In the genomic region with DNA sequence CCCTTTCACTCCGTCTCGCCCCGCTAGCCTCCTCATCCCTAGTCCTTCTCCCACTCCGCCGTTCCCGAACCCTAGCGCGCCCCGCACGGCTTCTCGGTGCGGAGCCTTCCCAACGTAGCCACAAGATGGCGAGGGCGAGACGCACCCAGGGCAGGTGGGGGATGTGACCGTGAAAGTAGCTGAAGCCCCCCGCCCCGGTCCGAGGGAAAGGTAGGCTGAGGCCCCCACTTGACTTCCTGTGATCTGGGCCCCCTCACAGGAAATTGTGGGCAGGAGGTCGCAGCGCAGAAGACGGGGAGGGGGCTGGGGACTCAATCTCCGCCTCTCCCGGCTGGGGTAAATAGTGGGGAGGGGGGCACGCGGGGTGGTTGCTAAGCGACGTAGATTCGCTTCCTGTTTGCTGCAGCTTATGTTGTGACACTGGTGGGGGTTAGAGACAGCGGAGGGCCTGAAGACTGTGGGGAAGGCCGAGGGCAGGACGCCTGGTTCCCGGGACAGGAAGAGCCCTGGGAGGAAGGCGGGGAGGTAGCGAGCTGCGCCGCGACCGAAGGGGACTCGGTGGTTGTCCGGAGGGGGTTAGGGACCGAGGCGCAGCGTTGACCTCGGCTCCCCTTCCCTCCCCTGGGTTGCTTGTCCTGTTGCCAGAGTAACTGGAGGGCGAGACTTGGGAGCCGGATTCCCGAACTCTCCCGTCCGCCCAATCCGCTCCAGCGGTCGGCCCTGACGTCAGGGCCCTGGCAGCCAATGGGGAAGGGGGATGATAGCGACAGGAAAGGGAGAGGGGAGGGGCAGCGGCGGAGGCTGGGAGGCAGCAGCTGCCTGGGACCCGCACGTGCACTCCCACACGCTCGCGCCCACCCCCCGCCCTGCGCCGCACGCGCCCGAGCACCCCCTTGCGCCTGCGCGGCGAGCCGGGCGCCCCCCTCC, we compare ENCODE assay signal across 8 cellular contexts. TPM values are rescaled to one million over a fixed set of nuclear protein-coding genes. Genes with fewer than 3 reads are reported as not detected.
DNase-seq lines count a peak whose midpoint lies in the region; ATAC-seq, FAIRE-seq and TF ChIP-seq lines count a peak whose summit lies in the region.

No MANE protein-coding gene starts in this region.

- TF ChIP-seq POLR2A in H1 (IDR thresholded peaks at IDR 0.05; ENCODE audit: control extremely low read depth in 1 of 2, low read depth in 2 of 2, low read length in 2 of 2): peak in 1 of 2 experiments; percentile 66; a peak in 2 of 3 replicates

- H2AK5ac ChIP-seq in H1 (ENCODE audit: low read depth, low read length): no peak overlapping the region
- no peak overlapping the region for H2AK5ac ChIP-seq in mesenchymal stem cell (ENCODE audit: low read length, severe bottlenecking)

- WGBS in HUES64: under 1% methylated on average over 75 of the region's 75 CpGs
- WGBS in H1 (ENCODE audit: extremely low coverage in 1 of 2, insufficient coverage in 1 of 2, insufficient read length in 1 of 2, insufficient replicate concordance in 2 of 2, low coverage in 1 of 2, low lambda C conversion rate in 2 of 2, missing lambda C conversion rate in 1 of 2), 2 experiments: 1% methylated on average over 41 of the region's 75 CpGs; no CpG with 5 or more reads in 1 of the 2 experiments
- WGBS in mesenchymal stem cell: under 1% methylated on average over 57 of the region's 75 CpGs

- H2BK12ac ChIP-seq in H1 (ENCODE audit: low read depth, low read length) (0 out of 2 replicates have a peak overlapping the region, but pooled peaks have one; percentile 60), mesenchymal stem cell (ENCODE audit: low read length in 2 of 2) (peak overlapping the region; percentile 34 to 93)

- H3K4me1 Mint-ChIP-seq in CD8-positive, alpha-beta memory T cell: peaks cover 46 to 53% (median 48%) of the 10 kb centered on the region in 3 donors

- peak overlapping the region; percentile 81 for H3K9ac ChIP-seq in HUES64 (ENCODE audit: low read depth, low read length)
- peak overlapping the region; percentile 79 for H3K9ac ChIP-seq in NT2/D1 (ENCODE audit: insufficient read length, low read depth)
- H3K9ac ChIP-seq in H1 (replicated peaks in 1 of 4; ENCODE audit: extremely low read depth in 1 of 4, low read depth in 3 of 4, low read length in 3 of 4): peak overlapping the region in 3 of 4 experiments; percentile 63 to 75 (median 66); a peak in 4 of 7 replicates
- peak overlapping the region; percentile 98 for H3K9ac ChIP-seq in mesenchymal stem cell (ENCODE audit: low read length)

- H3K27ac Mint-ChIP-seq in CD8-positive, alpha-beta memory T cell: peak overlapping the region; percentile 99 to 100 (median 99)

- H2BK5ac ChIP-seq in H1 (ENCODE audit: low read depth, low read length): peak overlapping the region; percentile 84; the same call in 1 of the 2 replicates
- peak overlapping the region; percentile 19 for H2BK5ac ChIP-seq in mesenchymal stem cell (ENCODE audit: low read depth, low read length, poor library complexity, severe bottlenecking)

- H3K9me3 Mint-ChIP-seq in CD8-positive, alpha-beta memory T cell: peaks cover 0 to 5% (median 0%) of the 10 kb centered on the region in 5 donors

- no peak overlapping the region for H4K91ac ChIP-seq in H1 (replicated peaks; ENCODE audit: insufficient read length, low read length)
- H4K91ac ChIP-seq in mesenchymal stem cell (ENCODE audit: low read length): peak overlapping the region; percentile 70

- no peak overlapping the region for H4K8ac ChIP-seq in H1 (ENCODE audit: extremely low read depth, insufficient read depth, low read length)
- peak overlapping the region; percentile 27 for H4K8ac ChIP-seq in mesenchymal stem cell (ENCODE audit: low read length)

- H3K4me2 ChIP-seq in H1 (ENCODE audit: insufficient read depth in 1 of 2, low read depth in 2 of 2, low read length in 2 of 2) (peak overlapping the region; percentile 84 to 93), mesenchymal stem cell (ENCODE audit: low read length, poor library complexity, severe bottlenecking) (peak overlapping the region; percentile 99)

- H2BK15ac ChIP-seq in H1 (ENCODE audit: low read length) (no peak overlapping the region), mesenchymal stem cell (ENCODE audit: low read depth, poor library complexity, severe bottlenecking) (peak overlapping the region; percentile 91)

- DNase-seq in CD8-positive, alpha-beta memory T cell: peak; percentile 88 to 96 (median 90)
- DNase-seq in NT2/D1 (ENCODE audit: low read depth, low spot score): peak; percentile 92
- peak; percentile 83 for DNase-seq in activated CD8-positive, alpha-beta memory T cell treated with anti-CD3 and anti-CD28 coated beads, Interleukin-2, amount 50 U/mL, for 1 hour (ENCODE audit: extremely low read depth)
- DNase-seq in H1 (ENCODE audit: low read depth in 1 of 2, low spot score in 2 of 2): peak; percentile 89 to 97
- peak; percentile 99 for DNase-seq in mesenchymal stem cell
- DNase-seq in stimulated activated CD8-positive, alpha-beta memory T cell treated with anti-CD3 and anti-CD28 coated beads, Interleukin-12 subunit alpha, Interleukin-12 subunit beta, amount 100 ng/mL, for 1 hour (ENCODE audit: low read depth): peak; percentile 73

- no peak overlapping the region for H3K4ac ChIP-seq in H1 (replicated peaks; ENCODE audit: insufficient read length, low read depth, low read length)
- H3K4ac ChIP-seq in mesenchymal stem cell (ENCODE audit: low read depth in 1 of 2, low read length in 2 of 2): peak overlapping the region in 1 of 2 experiments; percentile 91

- H2BK120ac ChIP-seq in H1 (replicated peaks; ENCODE audit: low read depth, low read length): no peak overlapping the region
- H2BK120ac ChIP-seq in mesenchymal stem cell (ENCODE audit: low read depth, low read length): no peak overlapping the region

- peak; percentile 70 for FAIRE-seq in H1 (lab: Jason Lieb, UNC)

- peak overlapping the region; percentile 98 for H3K27ac ChIP-seq in CD8-positive, alpha-beta memory T cell (ENCODE audit: low read depth, low read length)
- H3K27ac ChIP-seq in HUES64 (ENCODE audit: low read depth, low read length): peak overlapping the region; percentile 87
- H3K27ac ChIP-seq in H1 (ENCODE audit: low read depth, low read length): peak overlapping the region; percentile 85
- peak overlapping the region; percentile 90 for H3K27ac ChIP-seq in mesenchymal stem cell (ENCODE audit: low read length, poor library complexity, severe bottlenecking)

- H3K23ac ChIP-seq in H1 (ENCODE audit: insufficient read length) (no peak overlapping the region), mesenchymal stem cell (ENCODE audit: low read length in 2 of 2) (peak overlapping the region in 1 of 2 experiments; percentile 86)

- H3K9me3 ChIP-seq in CD8-positive, alpha-beta memory T cell (ENCODE audit: low read length): no peaks in the 10 kb centered on the region
- H3K9me3 ChIP-seq in HUES64 (ENCODE audit: insufficient read depth, low read depth, low read length) (no peaks in the 10 kb centered on the region), NT2/D1 (ENCODE audit: insufficient read depth, low read length) (no peaks in the 10 kb centered on the region), H1 (ENCODE audit: insufficient read depth in 2 of 2, low read depth in 1 of 2, low read length in 1 of 2) (no peaks in the 10 kb centered on the region), mesenchymal stem cell (ENCODE audit: control insufficient read depth, low read length) (no peaks in the 10 kb centered on the region)

- peaks cover 25% of the 10 kb centered on the region for H3K23me2 ChIP-seq in H1 (ENCODE audit: low read depth, low read length)

- peaks cover 9 to 10% of the 10 kb centered on the region in 2 donors for H3K27me3 Mint-ChIP-seq in CD8-positive, alpha-beta memory T cell

- TF ChIP-seq CTCF in H1 (IDR thresholded peaks at IDR 0.05; ENCODE audit: control extremely low read depth in 1 of 3, insufficient read depth in 1 of 3, low read depth in 1 of 3, low read length in 3 of 3): peak; percentile 69 to 88 (median 73)

- ATAC-seq in GM21381 (IDR thresholded peaks at IDR 0.05; ENCODE audit: unreplicated experiment): peak; percentile 48

- no peaks in the 10 kb centered on the region for H3K79me2 ChIP-seq in H1 (ENCODE audit: control insufficient read depth in 1 of 2, insufficient read depth in 2 of 2, low read length in 2 of 2)

- H3K56ac ChIP-seq in H1 (replicated peaks; ENCODE audit: insufficient read length, low read depth, low read length): no peak overlapping the region

- H4K5ac ChIP-seq in H1 (ENCODE audit: insufficient read length, low read depth, low read length): peak overlapping the region; percentile 77

- no peak overlapping the region for H3K14ac ChIP-seq in H1 (ENCODE audit: insufficient read length)
- peak overlapping the region in 1 of 2 experiments; percentile 91 for H3K14ac ChIP-seq in mesenchymal stem cell (ENCODE audit: low read length in 2 of 2)

- H3K79me1 ChIP-seq in H1 (ENCODE audit: low read depth, low read length): no peaks in the 10 kb centered on the region
- H3K79me1 ChIP-seq in mesenchymal stem cell (replicated peaks; ENCODE audit: low read length, poor library complexity, severe bottlenecking): peaks cover 9% of the 10 kb centered on the region

- TF ChIP-seq RAD21 in H1 (IDR thresholded peaks at IDR 0.05 in 1 of 2, conservative IDR thresholded peaks at IDR 0.05 in 1 of 2; ENCODE audit: low read depth in 2 of 2, low read length in 2 of 2): peak; percentile 49 to 62; a peak in 3 of 4 replicates

- CTCF ChIA-PET in CD8-positive, alpha-beta memory T cell (lab: Charles Lee): interaction anchor here (0.6 to 7.1 kb wide), 22 partner anchors 8 to 239 kb away, joined by 3 to 69 read pairs (median 4); a partner anchor contains a TSS
- CTCF ChIA-PET in H1 (lab: Charles Lee; ENCODE audit: partially characterized antibody): interaction anchor here (0.7 to 5.9 kb wide), 17 partner anchors 8 to 179 kb away, joined by 3 to 44 read pairs (median 4); a partner anchor contains a TSS

- peaks cover 0 to 23% (median 0%) of the 10 kb centered on the region in 3 donors for H3K36me3 Mint-ChIP-seq in CD8-positive, alpha-beta memory T cell

- H2BK20ac ChIP-seq in H1 (ENCODE audit: low read length): no peak overlapping the region

- peaks cover 0 to 14% of the 10 kb centered on the region in 2 experiments for H4K20me1 ChIP-seq in H1 (replicated peaks in 1 of 2; ENCODE audit: control insufficient read depth in 1 of 2, insufficient read depth in 2 of 2, low read length in 2 of 2)

- no peak overlapping the region for H2AFZ ChIP-seq in H1 (ENCODE audit: low read length)
- H2AFZ ChIP-seq in mesenchymal stem cell (ENCODE audit: low read depth, low read length): no peak overlapping the region

- peak overlapping the region; percentile 60; the same call in 1 of the 2 replicates for H3K18ac ChIP-seq in H1 (ENCODE audit: extremely low read depth, low read length)
- H3K18ac ChIP-seq in mesenchymal stem cell (ENCODE audit: low read depth in 1 of 2, low read length in 2 of 2): peak overlapping the region; percentile 96 to 99

- H3K36me3 ChIP-seq in CD8-positive, alpha-beta memory T cell (ENCODE audit: insufficient read depth, low read length): no peaks in the 10 kb centered on the region
- H3K36me3 ChIP-seq in HUES64 (ENCODE audit: insufficient read depth, low read length) (no peaks in the 10 kb centered on the region), NT2/D1 (ENCODE audit: insufficient read depth, insufficient read length, low read length) (no peaks in the 10 kb centered on the region), H1 (ENCODE audit: control insufficient read depth in 2 of 4, insufficient read depth in 4 of 4, low read length in 3 of 4) (no peaks in the 10 kb centered on the region), mesenchymal stem cell (ENCODE audit: control insufficient read depth in 1 of 2, insufficient read depth in 2 of 2, low read depth in 1 of 2, low read length in 2 of 2) (peaks cover under 1 to 3% of the 10 kb centered on the region in 2 experiments)

- peak overlapping the region; percentile 86 for H3K4me3 ChIP-seq in CD8-positive, alpha-beta memory T cell (ENCODE audit: low read length)
- H3K4me3 ChIP-seq in HUES64 (ENCODE audit: low read length) (peak overlapping the region; percentile 92), NT2/D1 (ENCODE audit: insufficient read length, low read depth) (peak overlapping the region; percentile 75), H1 (ENCODE audit: extremely low read depth in 1 of 4, insufficient read depth in 2 of 4, low read depth in 3 of 4, low read length in 4 of 4) (peak overlapping the region; percentile 70 to 77 (median 74)), mesenchymal stem cell (ENCODE audit: insufficient read depth in 1 of 2, low read depth in 1 of 2, low read length in 2 of 2) (peak overlapping the region; percentile 75 to 97)

- H3K27me3 ChIP-seq in CD8-positive, alpha-beta memory T cell (ENCODE audit: insufficient read depth, low read length, poor library complexity, severe bottlenecking): peaks cover 5% of the 10 kb centered on the region
- peaks cover 49% of the 10 kb centered on the region for H3K27me3 ChIP-seq in HUES64 (ENCODE audit: insufficient read depth, low read length)
- H3K27me3 ChIP-seq in NT2/D1 (ENCODE audit: insufficient read depth, insufficient read length): peaks cover 15% of the 10 kb centered on the region
- peaks cover 11 to 56% (median 47%) of the 10 kb centered on the region in 4 experiments for H3K27me3 ChIP-seq in H1 (replicated peaks in 1 of 4; ENCODE audit: control insufficient read depth in 3 of 4, extremely low read depth in 1 of 4, insufficient read depth in 3 of 4, low read length in 3 of 4)
- H3K27me3 ChIP-seq in mesenchymal stem cell (ENCODE audit: control insufficient read depth in 1 of 2, insufficient read depth in 1 of 2, low read length in 2 of 2): peaks cover 19 to 26% of the 10 kb centered on the region in 2 experiments

- H3K4me3 Mint-ChIP-seq in CD8-positive, alpha-beta memory T cell: peak overlapping the region; percentile 90 to 100 (median 95)

- peaks cover 43% of the 10 kb centered on the region for H3K4me1 ChIP-seq in CD8-positive, alpha-beta memory T cell (ENCODE audit: insufficient read depth, low read length)
- H3K4me1 ChIP-seq in HUES64 (ENCODE audit: insufficient read depth, low read length): peaks cover 20% of the 10 kb centered on the region
- H3K4me1 ChIP-seq in NT2/D1 (ENCODE audit: insufficient read depth, insufficient read length): peaks cover 19% of the 10 kb centered on the region
- H3K4me1 ChIP-seq in H1 (replicated peaks in 1 of 4; ENCODE audit: control insufficient read depth in 3 of 4, insufficient read depth in 4 of 4, low read length in 3 of 4): peaks cover 5 to 24% (median 14%) of the 10 kb centered on the region in 4 experiments
- H3K4me1 ChIP-seq in mesenchymal stem cell (ENCODE audit: control insufficient read depth, insufficient read depth, low read depth, low read length): peaks cover 31% of the 10 kb centered on the region

- no peak for TF ChIP-seq EP300 in H1 (IDR thresholded peaks at IDR 0.05; ENCODE audit: borderline replicate concordance in 1 of 2, low read depth in 2 of 2, low read length in 2 of 2)

- POLR2A ChIA-PET in CD8-positive, alpha-beta memory T cell (lab: Charles Lee): interaction anchor here (0.7 to 5.2 kb wide), 13 partner anchors 9 to 459 kb away, joined by 3 to 46 read pairs (median 3); a partner anchor contains a TSS
- POLR2A ChIA-PET in H1 (lab: Charles Lee; ENCODE audit: partially characterized antibody): interaction anchor here (0.8 to 4.6 kb wide), 12 partner anchors 8 to 227 kb away, joined by 3 to 33 read pairs (median 4); a partner anchor contains a TSS

RNA-seq across cellular contexts. Expression of a gene that starts 1.1 kb away (rescaled TPM):
- total RNA-seq in CD8-positive, alpha-beta memory T cell: 10 to 100 TPM; 84.2 to 89.7 TPM
- 1.2 TPM for polyA plus RNA-seq in CD8-positive, alpha-beta memory T cell
- 9.3 TPM for polyA plus RNA-seq in HUES64 (2013, experiment 1 of 2)
- polyA plus RNA-seq in HUES64 (2013, experiment 2 of 2): 10.8 TPM
- 3.4 and 3.7 TPM in 2 replicates for total RNA-seq in H1 (2021; fragmentation: NEBNext Ultra II Directional; extraction: Animal tissue kit (Norgen Biotek cat#: 25700))
- polyA plus RNA-seq in H1 (2011; rRNA removed): 0.48 and 0.80 TPM in 2 replicates
- 0.39 TPM for polyA plus RNA-seq in H1 (2011; cell fraction: cytosol; rRNA removed)
- 2.0 TPM for polyA plus RNA-seq in H1 (2011; cell fraction: nucleus; rRNA removed)
- 3.7 to 5.8 TPM (median 5.1 TPM) in 4 replicates for polyA plus RNA-seq in H1 (2012, experiment 1 of 2)
- 3.0 TPM for polyA plus RNA-seq in H1 (2012, experiment 2 of 2)
- 1.2 TPM for polyA plus RNA-seq in H1 (2013, experiment 1 of 2)
- 1.2 TPM for polyA plus RNA-seq in H1 (2013, experiment 2 of 2)
- polyA minus RNA-seq in H1 (2011; rRNA and poly(A)+ RNA removed): 1.8 and 2.0 TPM in 2 replicates
- polyA minus RNA-seq in H1 (2011; cell fraction: cytosol; rRNA and poly(A)+ RNA removed): 2.1 TPM
- 8.7 TPM for polyA minus RNA-seq in H1 (2011; cell fraction: nucleus; rRNA and poly(A)+ RNA removed)
- polyA plus RNA-seq in mesenchymal stem cell (2013, experiment 1 of 2): 16.2 TPM
- polyA plus RNA-seq in mesenchymal stem cell (2013, experiment 2 of 2): 16.4 TPM

RNA-seq across cellular contexts. Expression of a gene that starts 19.7 kb away (rescaled TPM):
- total RNA-seq in CD8-positive, alpha-beta memory T cell: 1 to 10 TPM; 5.3 to 5.5 TPM
- not detected for polyA plus RNA-seq in CD8-positive, alpha-beta memory T cell
- polyA plus RNA-seq in HUES64 (2013, experiment 1 of 2): 11.1 TPM
- polyA plus RNA-seq in HUES64 (2013, experiment 2 of 2): 13.9 TPM
- total RNA-seq in H1 (2021; fragmentation: NEBNext Ultra II Directional; extraction: Animal tissue kit (Norgen Biotek cat#: 25700)): 0.69 TPM in 1 of 2 replicates, not detected in the other
- 8.8 and 11.6 TPM in 2 replicates for polyA plus RNA-seq in H1 (2011; rRNA removed)
- 4.2 TPM for polyA plus RNA-seq in H1 (2011; cell fraction: cytosol; rRNA removed)
- polyA plus RNA-seq in H1 (2011; cell fraction: nucleus; rRNA removed): 6.0 TPM
- 2.9 to 6.2 TPM (median 4.0 TPM) in 4 replicates for polyA plus RNA-seq in H1 (2012, experiment 1 of 2)
- polyA plus RNA-seq in H1 (2012, experiment 2 of 2): 5.3 TPM
- 1.1 TPM for polyA plus RNA-seq in H1 (2013, experiment 1 of 2)
- 1.3 TPM for polyA plus RNA-seq in H1 (2013, experiment 2 of 2)
- 0.37 and 0.91 TPM in 2 replicates for polyA minus RNA-seq in H1 (2011; rRNA and poly(A)+ RNA removed)
- polyA minus RNA-seq in H1 (2011; cell fraction: cytosol; rRNA and poly(A)+ RNA removed): not detected
- 2.1 TPM for polyA minus RNA-seq in H1 (2011; cell fraction: nucleus; rRNA and poly(A)+ RNA removed)
- polyA plus RNA-seq in mesenchymal stem cell (2013, experiment 1 of 2): 79.2 TPM
- 76.9 TPM for polyA plus RNA-seq in mesenchymal stem cell (2013, experiment 2 of 2)

RNA-seq across cellular contexts. Expression of a gene that starts 22.2 kb away (rescaled TPM):
- total RNA-seq in CD8-positive, alpha-beta memory T cell: 10 to 100 TPM; 58.2 to 65.0 TPM
- polyA plus RNA-seq in CD8-positive, alpha-beta memory T cell: 162 TPM
- 49.8 TPM for polyA plus RNA-seq in HUES64 (2013, experiment 1 of 2)
- polyA plus RNA-seq in HUES64 (2013, experiment 2 of 2): 47.3 TPM
- 27.0 and 30.2 TPM in 2 replicates for total RNA-seq in H1 (2021; fragmentation: NEBNext Ultra II Directional; extraction: Animal tissue kit (Norgen Biotek cat#: 25700))
- 109 and 116 TPM in 2 replicates for polyA plus RNA-seq in H1 (2011; rRNA removed)
- 69.8 TPM for polyA plus RNA-seq in H1 (2011; cell fraction: cytosol; rRNA removed)
- polyA plus RNA-seq in H1 (2011; cell fraction: nucleus; rRNA removed): 69.1 TPM
- 37.0 to 54.9 TPM (median 48.8 TPM) in 4 replicates for polyA plus RNA-seq in H1 (2012, experiment 1 of 2)
- polyA plus RNA-seq in H1 (2012, experiment 2 of 2): 49.4 TPM
- 62.5 TPM for polyA plus RNA-seq in H1 (2013, experiment 1 of 2)
- 54.4 TPM for polyA plus RNA-seq in H1 (2013, experiment 2 of 2)
- polyA minus RNA-seq in H1 (2011; rRNA and poly(A)+ RNA removed): 5.6 and 11.4 TPM in 2 replicates
- 93.6 TPM for polyA minus RNA-seq in H1 (2011; cell fraction: cytosol; rRNA and poly(A)+ RNA removed)
- polyA minus RNA-seq in H1 (2011; cell fraction: nucleus; rRNA and poly(A)+ RNA removed): 26.3 TPM
- polyA plus RNA-seq in mesenchymal stem cell (2013, experiment 1 of 2): 98.1 TPM
- 95.0 TPM for polyA plus RNA-seq in mesenchymal stem cell (2013, experiment 2 of 2)

RNA-seq across cellular contexts. Expression of a gene that starts 22.6 kb away (rescaled TPM):
- total RNA-seq in CD8-positive, alpha-beta memory T cell: 10 to 100 TPM; 16.4 to 17.6 TPM
- 3.1 TPM for polyA plus RNA-seq in CD8-positive, alpha-beta memory T cell
- polyA plus RNA-seq in HUES64 (2013, experiment 1 of 2): 12.3 TPM
- 8.8 TPM for polyA plus RNA-seq in HUES64 (2013, experiment 2 of 2)
- 15.5 and 18.0 TPM in 2 replicates for total RNA-seq in H1 (2021; fragmentation: NEBNext Ultra II Directional; extraction: Animal tissue kit (Norgen Biotek cat#: 25700))
- 11.0 and 13.5 TPM in 2 replicates for polyA plus RNA-seq in H1 (2011; rRNA removed)
- 14.5 TPM for polyA plus RNA-seq in H1 (2011; cell fraction: cytosol; rRNA removed)
- 11.9 TPM for polyA plus RNA-seq in H1 (2011; cell fraction: nucleus; rRNA removed)
- 13.6 to 15.2 TPM (median 14.3 TPM) in 4 replicates for polyA plus RNA-seq in H1 (2012, experiment 1 of 2)
- polyA plus RNA-seq in H1 (2012, experiment 2 of 2): 1.9 TPM
- polyA plus RNA-seq in H1 (2013, experiment 1 of 2): 9.2 TPM
- polyA plus RNA-seq in H1 (2013, experiment 2 of 2): 10.4 TPM
- polyA minus RNA-seq in H1 (2011; rRNA and poly(A)+ RNA removed): 10.8 and 16.3 TPM in 2 replicates
- 5.7 TPM for polyA minus RNA-seq in H1 (2011; cell fraction: cytosol; rRNA and poly(A)+ RNA removed)
- polyA minus RNA-seq in H1 (2011; cell fraction: nucleus; rRNA and poly(A)+ RNA removed): 10.8 TPM
- 7.9 TPM for polyA plus RNA-seq in mesenchymal stem cell (2013, experiment 1 of 2)
- 8.0 TPM for polyA plus RNA-seq in mesenchymal stem cell (2013, experiment 2 of 2)

RNA-seq across cellular contexts. Expression of a gene that starts 53.4 kb away (rescaled TPM):
- 100 to 1,000 TPM; 116 to 123 TPM for total RNA-seq in CD8-positive, alpha-beta memory T cell
- 20.1 TPM for polyA plus RNA-seq in CD8-positive, alpha-beta memory T cell
- polyA plus RNA-seq in HUES64 (2013, experiment 1 of 2): 23.9 TPM
- polyA plus RNA-seq in HUES64 (2013, experiment 2 of 2): 24.9 TPM
- 12.9 and 14.2 TPM in 2 replicates for total RNA-seq in H1 (2021; fragmentation: NEBNext Ultra II Directional; extraction: Animal tissue kit (Norgen Biotek cat#: 25700))
- polyA plus RNA-seq in H1 (2011; rRNA removed): 12.3 and 18.3 TPM in 2 replicates
- polyA plus RNA-seq in H1 (2011; cell fraction: cytosol; rRNA removed): 12.4 TPM
- 45.8 TPM for polyA plus RNA-seq in H1 (2011; cell fraction: nucleus; rRNA removed)
- polyA plus RNA-seq in H1 (2012, experiment 1 of 2): 20.4 to 31.7 TPM (median 27.8 TPM) in 4 replicates
- polyA plus RNA-seq in H1 (2012, experiment 2 of 2): 4.9 TPM
- polyA plus RNA-seq in H1 (2013, experiment 1 of 2): 12.0 TPM
- polyA plus RNA-seq in H1 (2013, experiment 2 of 2): 11.8 TPM
- polyA minus RNA-seq in H1 (2011; rRNA and poly(A)+ RNA removed): 17.4 and 27.2 TPM in 2 replicates
- polyA minus RNA-seq in H1 (2011; cell fraction: cytosol; rRNA and poly(A)+ RNA removed): 16.4 TPM
- polyA minus RNA-seq in H1 (2011; cell fraction: nucleus; rRNA and poly(A)+ RNA removed): 16.2 TPM
- polyA plus RNA-seq in mesenchymal stem cell (2013, experiment 1 of 2): 56.3 TPM
- polyA plus RNA-seq in mesenchymal stem cell (2013, experiment 2 of 2): 50.2 TPM

Comparison
In these comparisons a context has a peak if more than half of its experiments do, and no peak if none do; other contexts are left out.
1. Peak in every context shown above with its lines: DNase-seq, ATAC-seq, H3K4me3 ChIP-seq and H3K27ac ChIP-seq.
2. RNA of a gene that starts 1.1 kb away (total RNA-seq): 84.2 to 89.7 TPM in CD8-positive, alpha-beta memory T cell; 3.4 to 3.7 TPM in H1; every median in the first group is over 10 times any median in the second.